ENCODE assay signal across 9 cellular contexts in genomic region chr2:222982010-222982908, GRCh38.
DNase-seq lines count a peak whose midpoint lies in the region; ATAC-seq and TF ChIP-seq lines count a peak whose summit lies in the region.
"Had no signal": no experiment of that assay in that cellular context is flagged by ENCODE, and none has a peak within 500 bp of the region (broad histone marks: within the 10 kb centered on the region; RNA-seq: fewer than 3 reads in every experiment).

No MANE protein-coding gene starts in this region.

- no peak overlapping the region for H3K27ac ChIP-seq in colonic mucosa
- H3K27ac ChIP-seq in lower lobe of right lung = no peak overlapping the region

- peaks cover 14 to 38% of the 10 kb centered on the region in 2 donors for H3K27me3 Mint-ChIP-seq in natural killer cell (ENCODE audit: low read depth in 2 of 2)

- H3K4me3 Mint-ChIP-seq in natural killer cell = no peak overlapping the region
- H3K4me3 Mint-ChIP-seq: B cell had no signal

- no peaks in the 10 kb centered on the region for H3K27me3 ChIP-seq in colonic mucosa
- H3K27me3 ChIP-seq in lower lobe of right lung (ENCODE audit: low read depth) = no peaks in the 10 kb centered on the region

- ATAC-seq in HG03060 (IDR thresholded peaks at IDR 0.05; ENCODE audit: low read depth, unreplicated experiment) (peak; percentile 55), lower lobe of right lung (peak; percentile 65 to 75), natural killer cell (no peak)

- no peaks in the 10 kb centered on the region for H3K36me3 Mint-ChIP-seq in natural killer cell

- no peaks in the 10 kb centered on the region for H3K36me3 ChIP-seq in colonic mucosa
- H3K36me3 ChIP-seq in lower lobe of right lung = no peaks in the 10 kb centered on the region

- peaks cover 0 to 11% of the 10 kb centered on the region in 2 donors for H3K4me1 Mint-ChIP-seq in natural killer cell

- H3K9me3 ChIP-seq in colonic mucosa = no peaks in the 10 kb centered on the region
- no peaks in the 10 kb centered on the region for H3K9me3 ChIP-seq in lower lobe of right lung

- no peak overlapping the region for H3K27ac Mint-ChIP-seq in natural killer cell
- H3K27ac Mint-ChIP-seq: B cell had no signal

- DNase-seq in NCI-H1105 treated with DMSO at 0.1 percent for 48 hours (lab: John Stamatoyannopoulos, UW) (peak; percentile 35), NCI-H1105 (lab: John Stamatoyannopoulos, UW) (no peak), NCI-H69 (lab: John Stamatoyannopoulos, UW) (peak; percentile 48), colonic mucosa (peak; percentile 28), lower lobe of right lung (no peak), natural killer cell (no peak), NCI-H128 (lab: John Stamatoyannopoulos, UW; ENCODE audit: unreplicated experiment) (no peak)

- no peaks in the 10 kb centered on the region for H3K9me3 Mint-ChIP-seq in natural killer cell

- H3K4me3 ChIP-seq in colonic mucosa (no peak overlapping the region), lower lobe of right lung (no peak overlapping the region)

- TF ChIP-seq CTCF in colonic mucosa (IDR thresholded peaks at IDR 0.05) (peak; percentile 34), lower lobe of right lung (IDR thresholded peaks at IDR 0.05) (peak; percentile 20), natural killer cell (IDR thresholded peaks at IDR 0.05) (no peak)

- intact Hi-C loops in colonic mucosa (cut with DNase I) = loop anchor here (5.0 kb wide), 1 partner anchor 120 kb away; no protein-coding TSS in a partner anchor
- intact Hi-C loops in lower lobe of right lung (cut with DNase I) = no loop called here
- intact Hi-C loops in natural killer cell (cut with micrococcal nuclease) = no loop called here

- H3K9ac ChIP-seq in colonic mucosa (ENCODE audit: low read depth in 2 of 2, low read length in 2 of 2) = no peak overlapping the region

- H3K4me1 ChIP-seq in colonic mucosa (no peaks in the 10 kb centered on the region), lower lobe of right lung (no peaks in the 10 kb centered on the region)

Comparison
In these comparisons a context has a peak if more than half of its experiments do, and no peak if none do; other contexts are left out.
1. DNase-seq: peak in NCI-H1105 treated with DMSO at 0.1 percent for 48 hours (single experiment), NCI-H69 (single experiment) and colonic mucosa (single experiment); none in NCI-H1105 (single experiment), lower lobe of right lung (single experiment), natural killer cell (single experiment) and NCI-H128 (single experiment).
2. ATAC-seq: peak in HG03060 (single experiment) and lower lobe of right lung (2 of 2); none in natural killer cell (0 of 3).